ENCODE assay signal across 13 cellular contexts in the genomic region with DNA sequence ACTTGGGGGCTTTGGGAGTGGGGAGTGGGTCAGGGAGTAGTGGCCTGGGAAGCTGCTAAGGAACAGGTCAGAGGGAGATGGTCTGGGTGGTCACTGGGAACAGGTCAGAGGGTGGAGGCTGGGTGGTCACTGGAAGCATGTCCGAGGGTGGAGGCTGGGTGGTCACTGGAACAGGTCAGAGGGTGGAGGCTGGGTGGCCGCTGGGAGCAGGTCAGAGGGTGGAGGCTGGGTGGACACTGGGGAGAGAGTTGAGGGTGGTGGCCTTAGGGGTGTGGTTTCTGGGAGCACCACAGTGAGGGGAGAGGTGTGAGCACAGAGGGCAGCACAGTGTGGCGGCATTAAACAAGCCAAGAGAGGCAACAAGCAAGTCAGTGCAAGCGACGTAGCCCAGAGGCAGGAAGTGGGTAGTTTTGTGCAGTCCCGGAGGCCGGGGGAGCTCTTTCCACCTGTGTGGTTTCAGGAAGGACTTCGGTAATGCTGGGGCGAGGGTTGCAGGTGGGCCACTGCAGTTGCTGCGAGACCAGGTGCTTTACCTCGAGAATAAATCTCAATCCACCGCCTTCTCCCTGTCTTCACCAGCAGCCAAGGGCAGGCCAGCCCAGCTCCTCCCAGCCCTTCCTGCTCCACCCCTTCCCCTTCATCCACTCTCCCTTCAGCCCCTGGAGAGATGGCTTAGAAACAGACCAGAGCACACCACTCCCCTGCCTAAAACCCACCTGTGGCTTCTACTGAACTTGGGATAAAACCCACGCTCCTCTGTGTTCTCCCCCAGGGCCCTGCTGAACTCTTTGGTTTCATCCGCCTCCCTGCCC. TPM values are rescaled to one million over a fixed set of nuclear protein-coding genes. Genes with fewer than 3 reads are reported as not detected.
A peak's percentile ranks its signal among the peaks of the same experiment; 100 is the strongest.
DNase-seq lines count a peak whose midpoint lies in the region; ATAC-seq and TF ChIP-seq lines count a peak whose summit lies in the region.
"Had no signal": no experiment of that assay in that cellular context is flagged by ENCODE, and none has a peak within 500 bp of the region (broad histone marks: within the 10 kb centered on the region; RNA-seq: fewer than 3 reads in every experiment).

No MANE protein-coding gene starts in this region.

- DNase-seq in activated CD4-positive, alpha-beta T cell treated with anti-CD3 and anti-CD28 coated beads for 1 hour = peak; percentile 26
- peak; percentile 63 for DNase-seq in activated naive CD8-positive, alpha-beta T cell treated with anti-CD3 and anti-CD28 coated beads, Interleukin-2, amount 10 ng/mL, durations not matched to agents 7 days and 5 days
- peak; percentile 14 to 17 for DNase-seq in stimulated activated CD4-positive, alpha-beta T cell treated with anti-CD3 and anti-CD28 coated beads, Interleukin-2, amount 100 ng/mL, for 48 hours
- no peak for DNase-seq in SW480 (ENCODE audit: low spot score)
- no peak for DNase-seq in CD1c-positive myeloid dendritic cell (ENCODE audit: extremely low spot score)
- DNase-seq in AG08396 (ENCODE audit: low spot score) = no peak
- DNase-seq in NCI-H345 treated with DMSO at 0.1 percent for 48 hours (lab: John Stamatoyannopoulos, UW; ENCODE audit: unreplicated experiment) = no peak
- DNase-seq: DMS79; effector CD8-positive, alpha-beta T cell; OCI-M1; ovary had no signal

- peaks cover 2% of the 10 kb centered on the region for H3K27me3 Mint-ChIP-seq in activated naive CD8-positive, alpha-beta T cell treated with anti-CD3 and anti-CD28 coated beads, Interleukin-2, amount 10 ng/mL, durations not matched to agents 7 days and 5 days

- POLR2A ChIA-PET in HEK293 (lab: Yijun Ruan, JAX) = interaction anchor here (0.6 kb wide), 1 partner anchor 820 kb away, joined by 4 read pairs; no protein-coding TSS in a partner anchor
- POLR2A ChIA-PET in activated naive CD8-positive, alpha-beta T cell treated with anti-CD3 and anti-CD28 coated beads, Interleukin-2, amount 10 ng/mL, durations not matched to agents 7 days and 5 days (lab: Charles Lee) = interaction anchor here (1.1 kb wide), 1 partner anchor 8 kb away, joined by 5 read pairs; no protein-coding TSS in a partner anchor

- CTCF ChIA-PET in HEK293 (lab: Yijun Ruan, JAX) = interaction anchor here (0.6 kb wide), 1 partner anchor 25 kb away, joined by 3 read pairs; no protein-coding TSS in a partner anchor

- no peak overlapping the region for H3K27ac ChIP-seq in HEK293 (ENCODE audit: extremely low read depth, low read depth, low read length)
- H3K27ac ChIP-seq: ovary had no signal

- H3K4me1 ChIP-seq in HEK293 (ENCODE audit: control insufficient read depth, insufficient read depth, low read length) = no peaks in the 10 kb centered on the region

- H3K4me1 Mint-ChIP-seq in activated naive CD8-positive, alpha-beta T cell treated with anti-CD3 and anti-CD28 coated beads, Interleukin-2, amount 10 ng/mL, durations not matched to agents 7 days and 5 days = peaks cover 16% of the 10 kb centered on the region

- H3K36me3 ChIP-seq in HEK293 (ENCODE audit: control insufficient read depth in 2 of 2, insufficient read depth in 1 of 2, low read length in 2 of 2) = no peaks in the 10 kb centered on the region
- H3K36me3 ChIP-seq: ovary had no signal

- H3K4me3 Mint-ChIP-seq in activated naive CD8-positive, alpha-beta T cell treated with anti-CD3 and anti-CD28 coated beads, Interleukin-2, amount 10 ng/mL, durations not matched to agents 7 days and 5 days = peak overlapping the region; percentile 55

- TF ChIP-seq CTCF in HEK293 (tag by site-specific recombination; IDR thresholded peaks at IDR 0.05) = no peak

- no peaks in the 10 kb centered on the region for H3K9me3 ChIP-seq in HEK293 (ENCODE audit: control insufficient read depth, insufficient read depth, low read depth, low read length)
- H3K9me3 ChIP-seq: ovary had no signal

- H3K9me3 Mint-ChIP-seq in activated naive CD8-positive, alpha-beta T cell treated with anti-CD3 and anti-CD28 coated beads, Interleukin-2, amount 10 ng/mL, durations not matched to agents 7 days and 5 days = peaks cover 9% of the 10 kb centered on the region

- H3K4me3 ChIP-seq in HEK293 (ENCODE audit: low read depth, low read length) = no peak overlapping the region
- H3K4me3 ChIP-seq: ovary had no signal

- peak overlapping the region; percentile 80 for H3K27ac Mint-ChIP-seq in activated naive CD8-positive, alpha-beta T cell treated with anti-CD3 and anti-CD28 coated beads, Interleukin-2, amount 10 ng/mL, durations not matched to agents 7 days and 5 days

- peak; percentile 95 for ATAC-seq in activated naive CD8-positive, alpha-beta T cell treated with anti-CD3 and anti-CD28 coated beads, Interleukin-2, amount 10 ng/mL, durations not matched to agents 7 days and 5 days (ENCODE audit: low read depth)

- peaks cover 2% of the 10 kb centered on the region for H3K36me3 Mint-ChIP-seq in activated naive CD8-positive, alpha-beta T cell treated with anti-CD3 and anti-CD28 coated beads, Interleukin-2, amount 10 ng/mL, durations not matched to agents 7 days and 5 days

TF ChIP-seq in HEK293, 187 proteins besides CTCF, POLR2A, EP300 and RAD21:
- TF ChIP-seq ZNF76 (tag by site-specific recombination; IDR thresholded peaks at IDR 0.05; ENCODE audit: borderline replicate concordance, low read depth) = no peak
- no peak for TF ChIP-seq ZNF510 (tag by site-specific recombination; IDR thresholded peaks at IDR 0.05; ENCODE audit: insufficient replicate concordance)
- no peak for TF ChIP-seq ZFP37 (tag by site-specific recombination; IDR thresholded peaks at IDR 0.05)
- TF ChIP-seq ZNF654 (tag by site-specific recombination; IDR thresholded peaks at IDR 0.05; ENCODE audit: low read depth) = no peak
- TF ChIP-seq ZNF121 (tag by site-specific recombination; IDR thresholded peaks at IDR 0.05) = no peak
- TF ChIP-seq KLF1 (tag by site-specific recombination; IDR thresholded peaks at IDR 0.05) = peak; percentile 33; the same call in 1 of the 2 replicates
- TF ChIP-seq SCRT2 (tag by site-specific recombination; IDR thresholded peaks at IDR 0.05) = peak; percentile 85
- TF ChIP-seq ZNF433 (tag by site-specific recombination; IDR thresholded peaks at IDR 0.05; ENCODE audit: low read depth) = no peak
- no peak for TF ChIP-seq ZNF623 (tag by site-specific recombination; IDR thresholded peaks at IDR 0.05)
- no peak for TF ChIP-seq YY1 (tag by site-specific recombination; IDR thresholded peaks at IDR 0.05)

RNA-seq across cellular contexts. Expression of gene CACNA1I, which starts 3.2 kb away (rescaled TPM):
- 10 to 100 TPM; 17.3 to 19.0 TPM for total RNA-seq in activated naive CD8-positive, alpha-beta T cell treated with anti-CD3 and anti-CD28 coated beads, Interleukin-2, amount 10 ng/mL, durations not matched to agents 7 days and 5 days
- total RNA-seq: LHCN-M2 had no signal

RNA-seq across cellular contexts. Expression of gene RPS19BP1, which starts 34.8 kb away (rescaled TPM):
- total RNA-seq in activated naive CD8-positive, alpha-beta T cell treated with anti-CD3 and anti-CD28 coated beads, Interleukin-2, amount 10 ng/mL, durations not matched to agents 7 days and 5 days = 10 to 100 TPM; 66.5 to 71.4 TPM

RNA-seq across cellular contexts. Expression of gene ATF4, which starts 47.0 kb away (rescaled TPM):
- 100 to 1,000 TPM; 413 to 424 TPM for total RNA-seq in activated naive CD8-positive, alpha-beta T cell treated with anti-CD3 and anti-CD28 coated beads, Interleukin-2, amount 10 ng/mL, durations not matched to agents 7 days and 5 days

Comparison
In these comparisons a context has a peak if more than half of its experiments do, and no peak if none do; other contexts are left out.
1. DNase-seq: peak in activated CD4-positive, alpha-beta T cell treated with anti-CD3 and anti-CD28 coated beads for 1 hour (single experiment), activated naive CD8-positive, alpha-beta T cell treated with anti-CD3 and anti-CD28 coated beads, Interleukin-2, amount 10 ng/mL, durations not matched to agents 7 days and 5 days (single experiment) and stimulated activated CD4-positive, alpha-beta T cell treated with anti-CD3 and anti-CD28 coated beads, Interleukin-2, amount 100 ng/mL, for 48 hours (2 of 2); none in SW480 (single experiment), CD1c-positive myeloid dendritic cell (single experiment), AG08396 (single experiment) and NCI-H345 treated with DMSO at 0.1 percent for 48 hours (single experiment).